ENCODE assay signal across 11 cellular contexts in genomic region chr6:126083875-126084274, GRCh38.
"Had no signal": no experiment of that assay in that cellular context is flagged by ENCODE, and none has a peak within 500 bp of the region (broad histone marks: within the 10 kb centered on the region; RNA-seq: fewer than 3 reads in every experiment).

No MANE protein-coding gene starts in this region.

- H3K4me1 ChIP-seq: HAP-1 had no signal

- H3K27ac ChIP-seq: GM23248 had no signal

- DNase-seq: GM23248, GOT3, H7, H9, HCEC 1CT, HFFc6 had no signal

- ATAC-seq: GM23338, HCT116 had no signal

- H3K9me3 ChIP-seq: HAP-1 had no signal

- H3K36me3 ChIP-seq: HAP-1 had no signal

- FAIRE-seq: H1, H54 had no signal

- H3K4me3 ChIP-seq: GM23248, GM23338, HAP-1 had no signal
